ENCODE assay signal across 8 cellular contexts in genomic region chr5:131224387-131225191, GRCh38. TPM values are rescaled to one million over a fixed set of nuclear protein-coding genes. Genes with fewer than 3 reads are reported as not detected.
A peak's percentile ranks its signal among the peaks of the same experiment; 100 is the strongest.
DNase-seq lines count a peak whose midpoint lies in the region; ATAC-seq and TF ChIP-seq lines count a peak whose summit lies in the region.

No MANE protein-coding gene starts in this region.

- CTCF ChIA-PET in mammary epithelial cell (lab: Charles Lee; ENCODE audit: low non-redundant PET): no interaction called here

- no peaks in the 10 kb centered on the region for H3K4me1 ChIP-seq in lung (ENCODE audit: control insufficient read depth in 2 of 2, insufficient read depth in 2 of 2, low read length in 2 of 2)
- peaks cover 9% of the 10 kb centered on the region for H3K4me1 ChIP-seq in mammary epithelial cell (ENCODE audit: insufficient read depth, low read length)

- no peak overlapping the region for H2AFZ ChIP-seq in mammary epithelial cell (ENCODE audit: low read depth, low read length)

- no peaks in the 10 kb centered on the region for H3K36me3 ChIP-seq in lung (ENCODE audit: control insufficient read depth in 2 of 2, insufficient read depth in 2 of 2, low read length in 2 of 2)
- no peaks in the 10 kb centered on the region for H3K36me3 ChIP-seq in mammary epithelial cell (ENCODE audit: insufficient read depth, low read length)

- ATAC-seq in GM18867 (IDR thresholded peaks at IDR 0.05; ENCODE audit: unreplicated experiment): peak; percentile 82
- peak; percentile 81 for ATAC-seq in HG02571 (IDR thresholded peaks at IDR 0.05; ENCODE audit: unreplicated experiment)
- peak; percentile 67 for ATAC-seq in lung (ENCODE audit: insufficient read depth, low FRiP score)

- H3K4me3 ChIP-seq in NB4 (ENCODE audit: low read depth, low read length): no peak overlapping the region
- no peak overlapping the region for H3K4me3 ChIP-seq in lung
- no peak overlapping the region for H3K4me3 ChIP-seq in mammary epithelial cell (replicated peaks in 1 of 3; ENCODE audit: insufficient read depth in 1 of 3, low read depth in 2 of 3, low read length in 3 of 3)

- 67% methylated on average over 6 of the region's 6 CpGs for WGBS in lung, 2 donors
- 88% methylated on average over 3 of the region's 6 CpGs for WGBS in mammary epithelial cell (ENCODE audit: low coverage, missing lambda C conversion rate)

- no peaks in the 10 kb centered on the region for H3K36me3 Mint-ChIP-seq in osteocyte (ENCODE audit: unreplicated experiment)

- H4K20me1 ChIP-seq in mammary epithelial cell (ENCODE audit: insufficient read depth, low read length): no peaks in the 10 kb centered on the region

- intact Hi-C loops in mammary epithelial cell (cut with micrococcal nuclease): no loop called here

- BruUV-seq in mammary epithelial cell (replicated peaks; lab: Mats Ljungman, UMichigan): no TSS peak

- H3K9me3 ChIP-seq in lung (ENCODE audit: control insufficient read depth in 2 of 2, insufficient read depth in 1 of 2, low read length in 1 of 2) (no peaks in the 10 kb centered on the region), mammary epithelial cell (replicated peaks; ENCODE audit: insufficient read depth, low read length) (no peaks in the 10 kb centered on the region)

- peak; percentile 46 for DNase-seq in NB4 (ENCODE audit: low read depth)
- no peak for DNase-seq in lung (ENCODE audit: low spot score)
- no peak for DNase-seq in mammary epithelial cell
- DNase-seq in osteocyte (ENCODE audit: extremely low spot score, unreplicated experiment): no peak
- DNase-seq in NCI-H1436 treated with DMSO at 0.1 percent for 48 hours (lab: John Stamatoyannopoulos, UW): no peak
- DNase-seq in HUDEP-2 (lab: John Stamatoyannopoulos, UW; ENCODE audit: unreplicated experiment in 76 of 76): no peak

- H3K27ac Mint-ChIP-seq in osteocyte (ENCODE audit: unreplicated experiment): no peak overlapping the region

- H3K9ac ChIP-seq in mammary epithelial cell (ENCODE audit: insufficient read depth, low read length): no peak overlapping the region

- in situ Hi-C loops in mammary epithelial cell (cut with MboI; ENCODE audit: low sequenced_read_pairs in 2 of 2): no loop called here

- H3K4me3 Mint-ChIP-seq in osteocyte (ENCODE audit: unreplicated experiment): no peak overlapping the region

- dilution Hi-C loops in mammary epithelial cell (cut with HindIII; ENCODE audit: low sequenced_read_pairs): loop anchor here (5.0 kb wide), 1 partner anchor 33 kb away; no protein-coding TSS in a partner anchor

- H3K4me2 ChIP-seq in mammary epithelial cell (ENCODE audit: insufficient read depth, low read depth, low read length): no peak overlapping the region

- H3K79me2 ChIP-seq in mammary epithelial cell (ENCODE audit: insufficient read depth, low read length): no peaks in the 10 kb centered on the region

- H3K27me3 Mint-ChIP-seq in osteocyte (ENCODE audit: unreplicated experiment): no peaks in the 10 kb centered on the region

- TF ChIP-seq CTCF in NB4 (IDR thresholded peaks at IDR 0.05; ENCODE audit: low read depth, low read length) (no peak), lung (IDR thresholded peaks at IDR 0.05; ENCODE audit: control extremely low read depth, extremely low read depth) (no peak), mammary epithelial cell (conservative IDR thresholded peaks at IDR 0.05 in 1 of 2, IDR thresholded peaks at IDR 0.05 in 1 of 2; ENCODE audit: extremely low read depth in 1 of 2, insufficient read depth in 1 of 2, low read depth in 1 of 2, low read length in 2 of 2) (no peak), osteocyte (IDR thresholded peaks at IDR 0.05) (no peak)

- H3K27me3 ChIP-seq in lung (ENCODE audit: control insufficient read depth, insufficient read depth) (no peaks in the 10 kb centered on the region), mammary epithelial cell (ENCODE audit: insufficient read depth, low read length) (no peaks in the 10 kb centered on the region)

- no peaks in the 10 kb centered on the region for H3K9me3 Mint-ChIP-seq in osteocyte (ENCODE audit: unreplicated experiment)

- H3K27ac ChIP-seq in lung (ENCODE audit: low read depth in 1 of 2, low read length in 1 of 2) (no peak overlapping the region), mammary epithelial cell (ENCODE audit: insufficient read depth, low read depth, low read length) (no peak overlapping the region)

- TF ChIP-seq POLR2A in NB4 (IDR thresholded peaks at IDR 0.05; ENCODE audit: extremely low read depth, insufficient read length): no peak

- H3K4me1 Mint-ChIP-seq in osteocyte (ENCODE audit: unreplicated experiment): peaks cover 2% of the 10 kb centered on the region

RNA-seq across cellular contexts. Expression of gene CDC42SE2, which starts 39.3 kb away (rescaled TPM):
- total RNA-seq in lung (10 to 100 TPM; 30.8 to 58.9 TPM), mammary epithelial cell (10 to 100 TPM; 26.0 to 87.4 TPM), osteocyte (21.6 and 22.9 TPM in 2 replicates)
- polyA plus RNA-seq in lung (10 to 100 TPM; 18.1 to 25.9 TPM), mammary epithelial cell (18.0 TPM)
- polyA minus RNA-seq in mammary epithelial cell: 28.8 TPM

RNA-seq across cellular contexts. Expression of gene LYRM7, which starts 53.8 kb away (rescaled TPM):
- total RNA-seq in lung (10 to 100 TPM in 1 of 2 donors, 1 to 10 TPM in 1; 6.0 to 10.9 TPM), mammary epithelial cell (10 to 100 TPM; 10.3 to 11.2 TPM), osteocyte (6.9 and 9.1 TPM in 2 replicates)
- polyA plus RNA-seq in lung (1 to 10 TPM; 3.1 to 3.2 TPM), mammary epithelial cell (2.7 TPM)
- polyA minus RNA-seq in mammary epithelial cell: 4.5 TPM

RNA-seq across cellular contexts. Expression of gene HINT1, which starts 59.5 kb away (rescaled TPM):
- 100 to 1,000 TPM; 125 to 149 TPM for total RNA-seq in lung
- polyA plus RNA-seq in lung: 100 to 1,000 TPM; 215 to 259 TPM
- total RNA-seq in mammary epithelial cell: 100 to 1,000 TPM; 167 to 273 TPM
- 478 TPM for polyA plus RNA-seq in mammary epithelial cell
- 74.0 TPM for polyA minus RNA-seq in mammary epithelial cell
- total RNA-seq in osteocyte: 194 and 199 TPM in 2 replicates
